In genomic region chr7:140403878-140404564, GRCh38 we compare ENCODE assay signal across 8 cellular contexts. TPM values are rescaled to one million over a fixed set of nuclear protein-coding genes. Genes with fewer than 3 reads are reported as not detected.
DNase-seq lines count a peak whose midpoint lies in the region; TF ChIP-seq lines count a peak whose summit lies in the region.

Gene RAB19 (plus strand): TSS chr7:140404058. CDS start chr7:140407647, 3,589 bp downstream.

- no peaks in the 10 kb centered on the region for H3K27me3 ChIP-seq in rectal smooth muscle tissue (ENCODE audit: control insufficient read depth, insufficient read depth, low read length)

- H3K4me3 ChIP-seq in fibroblast of the aortic adventitia (ENCODE audit: low read depth, low read length) (peak within 1 kb of the TSS; percentile 13), rectal smooth muscle tissue (ENCODE audit: low read length) (peak within 1 kb of the TSS; percentile 32)

- no peaks in the 10 kb centered on the region for H3K4me1 ChIP-seq in rectal smooth muscle tissue (ENCODE audit: control insufficient read depth, insufficient read depth, low read length)

- H3K27ac ChIP-seq in rectal smooth muscle tissue (ENCODE audit: low read depth, low read length) = no peak within 1 kb of the TSS

- peaks cover 3% of the 10 kb centered on the region for H3K36me3 ChIP-seq in rectal smooth muscle tissue (ENCODE audit: control insufficient read depth, insufficient read depth, low read length)

- DNase-seq in DMS53 treated with DMSO at 0.1 percent for 48 hours (lab: John Stamatoyannopoulos, UW; ENCODE audit: unreplicated experiment) = peak; percentile 80
- DNase-seq in NCI-H2029 (lab: John Stamatoyannopoulos, UW) = peak; percentile 55
- peak; percentile 56 for DNase-seq in activated T-cell treated with anti-CD3 and anti-CD28 coated beads, Interleukin-2, amount 50 U/mL, for 1 hour
- no peak for DNase-seq in fibroblast of the aortic adventitia (ENCODE audit: low read depth)
- no peak for DNase-seq in cerebellar cortex (ENCODE audit: low spot score)
- no peak for DNase-seq in foreskin melanocyte
- DNase-seq in SK-N-DZ (ENCODE audit: low spot score) = no peak

- no peak within 1 kb of the TSS for H3K9ac ChIP-seq in rectal smooth muscle tissue (ENCODE audit: low read length)

- TF ChIP-seq CTCF in fibroblast of the aortic adventitia (IDR thresholded peaks at IDR 0.05; ENCODE audit: insufficient read depth, low read length) = no peak

RNA-seq across cellular contexts. Expression of gene RAB19, which starts in this region (rescaled TPM):
- not detected in 2 replicates for total RNA-seq in fibroblast of the aortic adventitia (ENCODE audit: low replicate concordance)
- not detected in 2 replicates for polyA plus RNA-seq in SK-N-DZ (2014; cell fraction: cytosol; rRNA removed)
- polyA plus RNA-seq in SK-N-DZ (2014; cell fraction: nucleus; rRNA removed) = not detected in 2 replicates

Comparison
In these comparisons a context has a peak if more than half of its experiments do, and no peak if none do; other contexts are left out.
1. DNase-seq: peak in DMS53 treated with DMSO at 0.1 percent for 48 hours (single experiment), NCI-H2029 (single experiment) and activated T-cell treated with anti-CD3 and anti-CD28 coated beads, Interleukin-2, amount 50 U/mL, for 1 hour (single experiment); none in fibroblast of the aortic adventitia (single experiment), cerebellar cortex (single experiment), foreskin melanocyte (single experiment) and SK-N-DZ (single experiment).